ENCODE assay signal across 8 cellular contexts in genomic region chr14:68979021-68979721, GRCh38. TPM values are rescaled to one million over a fixed set of nuclear protein-coding genes. Genes with fewer than 3 reads are reported as not detected.
DNase-seq lines count a peak whose midpoint lies in the region; ATAC-seq and TF ChIP-seq lines count a peak whose summit lies in the region.

Gene ACTN1 (minus strand): TSS chr14:68979302. CDS start chr14:68979056, 246 bp downstream.

- intact Hi-C loops in esophagus squamous epithelium (cut with DNase I) = loop anchor here (5.0 kb wide), 1 partner anchor 37 kb away; no protein-coding TSS in a partner anchor

- WGBS in esophagus squamous epithelium, 2 donors = 0% methylated on average over 13 of the region's 68 CpGs; no CpG with 5 or more reads in 1 of the 2 donors

- peak within 1 kb of the TSS; percentile 83 for H3K4me3 Mint-ChIP-seq in activated T-helper 17 cell treated with anti-CD3 and anti-CD28 coated beads, Interleukin-2, amount 50 U/mL, for 72 hours
- H3K4me3 Mint-ChIP-seq in stimulated activated effector memory CD8-positive, alpha-beta T cell treated with anti-CD3 and anti-CD28 coated beads, Interleukin-12 subunit alpha, Interleukin-12 subunit beta, amount 100 ng/mL, for 72 hours = peak within 1 kb of the TSS; percentile 80

- H3K9me2 ChIP-seq in Karpas-422 (replicated peaks; ENCODE audit: insufficient read depth, low read length) = no peaks in the 10 kb centered on the region

- no peaks in the 10 kb centered on the region for H3K9me3 ChIP-seq in Karpas-422 (ENCODE audit: low read length)
- H3K9me3 ChIP-seq in esophagus squamous epithelium = no peaks in the 10 kb centered on the region
- H3K9me3 ChIP-seq in mucosa of stomach (ENCODE audit: control insufficient read depth, low read length) = no peaks in the 10 kb centered on the region

- H3K4me1 ChIP-seq in Karpas-422 (ENCODE audit: low read length) = no peaks in the 10 kb centered on the region
- peaks cover 27 to 70% (median 37%) of the 10 kb centered on the region in 3 donors for H3K4me1 ChIP-seq in esophagus squamous epithelium
- H3K4me1 ChIP-seq in mucosa of stomach (ENCODE audit: control insufficient read depth, insufficient read depth, low read length) = peaks cover 28% of the 10 kb centered on the region

- ATAC-seq in activated T-helper 17 cell treated with anti-CD3 and anti-CD28 coated beads, Interleukin-2, amount 50 U/mL, for 72 hours (replicated peaks) = peak; percentile 62
- ATAC-seq in stimulated activated effector memory CD8-positive, alpha-beta T cell treated with anti-CD3 and anti-CD28 coated beads, Interleukin-12 subunit alpha, Interleukin-12 subunit beta, amount 100 ng/mL, for 72 hours = peak; percentile 56

- TF ChIP-seq POLR2A in esophagus squamous epithelium (IDR thresholded peaks at IDR 0.05) = peak in 2 of 4 donors; percentile 86 to 93

- H3K36me3 Mint-ChIP-seq in activated T-helper 17 cell treated with anti-CD3 and anti-CD28 coated beads, Interleukin-2, amount 50 U/mL, for 72 hours (ENCODE audit: low read depth) = peaks cover 5% of the 10 kb centered on the region
- H3K36me3 Mint-ChIP-seq in stimulated activated effector memory CD8-positive, alpha-beta T cell treated with anti-CD3 and anti-CD28 coated beads, Interleukin-12 subunit alpha, Interleukin-12 subunit beta, amount 100 ng/mL, for 72 hours = no peaks in the 10 kb centered on the region

- H3K4me2 ChIP-seq in Karpas-422 (ENCODE audit: low read depth, low read length, poor library complexity, severe bottlenecking) = peak within 1 kb of the TSS; percentile 55

- H3K27ac ChIP-seq in Karpas-422 (ENCODE audit: low read length) (no peak within 1 kb of the TSS), esophagus squamous epithelium (peak within 1 kb of the TSS; percentile 90 to 97 (median 97))

- no peak within 1 kb of the TSS for H2AFZ ChIP-seq in Karpas-422 (ENCODE audit: low read length)

- H3K36me3 ChIP-seq in Karpas-422 (ENCODE audit: insufficient read depth, low read length) (no peaks in the 10 kb centered on the region), esophagus squamous epithelium (peaks cover 0 to 3% (median 0%) of the 10 kb centered on the region in 3 donors), mucosa of stomach (ENCODE audit: control insufficient read depth, insufficient read depth, low read length) (no peaks in the 10 kb centered on the region)

- no peaks in the 10 kb centered on the region for H4K20me1 ChIP-seq in Karpas-422 (ENCODE audit: insufficient read depth, low read depth, low read length)

- peak within 1 kb of the TSS; percentile 51; the same call in 1 of the 2 replicates for H3K4me3 ChIP-seq in Karpas-422 (ENCODE audit: low read length)
- H3K4me3 ChIP-seq in esophagus squamous epithelium = peak within 1 kb of the TSS; percentile 73 to 93 (median 80)
- H3K4me3 ChIP-seq in mucosa of stomach (ENCODE audit: low read length) = peak within 1 kb of the TSS; percentile 69

- peaks cover 4% of the 10 kb centered on the region for H3K27me3 Mint-ChIP-seq in activated T-helper 17 cell treated with anti-CD3 and anti-CD28 coated beads, Interleukin-2, amount 50 U/mL, for 72 hours

- H3K27me3 ChIP-seq in Karpas-422 (ENCODE audit: low read length) (no peaks in the 10 kb centered on the region), esophagus squamous epithelium (no peaks in the 10 kb centered on the region), mucosa of stomach (ENCODE audit: control insufficient read depth, insufficient read depth, low read length) (peaks cover 5% of the 10 kb centered on the region)

- H3K4me1 Mint-ChIP-seq in activated T-helper 17 cell treated with anti-CD3 and anti-CD28 coated beads, Interleukin-2, amount 50 U/mL, for 72 hours = peaks cover 24% of the 10 kb centered on the region
- H3K4me1 Mint-ChIP-seq in stimulated activated effector memory CD8-positive, alpha-beta T cell treated with anti-CD3 and anti-CD28 coated beads, Interleukin-12 subunit alpha, Interleukin-12 subunit beta, amount 100 ng/mL, for 72 hours = peaks cover 45% of the 10 kb centered on the region

- H3K9ac ChIP-seq in Karpas-422 (ENCODE audit: low read length) = no peak within 1 kb of the TSS
- H3K9ac ChIP-seq in mucosa of stomach (ENCODE audit: low read length) = peak within 1 kb of the TSS; percentile 93

- peak within 1 kb of the TSS; percentile 71 for H3K27ac Mint-ChIP-seq in activated T-helper 17 cell treated with anti-CD3 and anti-CD28 coated beads, Interleukin-2, amount 50 U/mL, for 72 hours
- H3K27ac Mint-ChIP-seq in stimulated activated effector memory CD8-positive, alpha-beta T cell treated with anti-CD3 and anti-CD28 coated beads, Interleukin-12 subunit alpha, Interleukin-12 subunit beta, amount 100 ng/mL, for 72 hours = peak within 1 kb of the TSS; percentile 40

- DNase-seq in GM04504 (ENCODE audit: low read depth) (peak; percentile 97), Karpas-422 (peak; percentile 47), RKO (ENCODE audit: low spot score) (peak; percentile 96), esophagus squamous epithelium (lab: John Stamatoyannopoulos, UW) (peak; percentile 35), RPMI8226 (no peak)
- DNase-seq in stimulated activated effector memory CD8-positive, alpha-beta T cell treated with anti-CD3 and anti-CD28 coated beads, Interleukin-12 subunit alpha, Interleukin-12 subunit beta, amount 100 ng/mL, for 72 hours (ENCODE audit: low spot score in 2 of 2) = peak; percentile 30 to 72

- no peaks in the 10 kb centered on the region for H3K79me2 ChIP-seq in Karpas-422 (ENCODE audit: low read length)

- no peak for TF ChIP-seq CTCF in esophagus squamous epithelium (IDR thresholded peaks at IDR 0.05)

- peaks cover 3% of the 10 kb centered on the region for H3K9me3 Mint-ChIP-seq in activated T-helper 17 cell treated with anti-CD3 and anti-CD28 coated beads, Interleukin-2, amount 50 U/mL, for 72 hours
- no peaks in the 10 kb centered on the region for H3K9me3 Mint-ChIP-seq in stimulated activated effector memory CD8-positive, alpha-beta T cell treated with anti-CD3 and anti-CD28 coated beads, Interleukin-12 subunit alpha, Interleukin-12 subunit beta, amount 100 ng/mL, for 72 hours

RNA-seq across cellular contexts. Expression of gene ACTN1, which starts in this region (rescaled TPM):
- total RNA-seq in Karpas-422 (2014; rRNA removed; shearing (Covaris generic); ENCODE audit: low replicate concordance) = 1.1 TPM in 1 of 2 replicates, not detected in the other
- total RNA-seq in activated T-helper 17 cell treated with anti-CD3 and anti-CD28 coated beads, Interleukin-2, amount 50 U/mL, for 72 hours = 10 to 100 TPM; 38.3 to 54.1 TPM
- total RNA-seq in esophagus squamous epithelium = 100 to 1,000 TPM; 118 to 145 (median 131) TPM

Comparison
In these comparisons a context has a peak if more than half of its experiments do, and no peak if none do; other contexts are left out.
1. RNA of gene ACTN1 (total RNA-seq): 118 to 145 TPM in esophagus squamous epithelium and 38.3 to 54.1 TPM in activated T-helper 17 cell treated with anti-CD3 and anti-CD28 coated beads, Interleukin-2, amount 50 U/mL, for 72 hours; 1.1 TPM in Karpas-422; every median in the first group is over 10 times any median in the second.
2. Peak in every context shown above with its lines, with median percentiles within 50 percentile points of each other: H3K4me3 ChIP-seq.